Comparison of ENCODE assay signal across 1 cellular context in the genomic region with DNA sequence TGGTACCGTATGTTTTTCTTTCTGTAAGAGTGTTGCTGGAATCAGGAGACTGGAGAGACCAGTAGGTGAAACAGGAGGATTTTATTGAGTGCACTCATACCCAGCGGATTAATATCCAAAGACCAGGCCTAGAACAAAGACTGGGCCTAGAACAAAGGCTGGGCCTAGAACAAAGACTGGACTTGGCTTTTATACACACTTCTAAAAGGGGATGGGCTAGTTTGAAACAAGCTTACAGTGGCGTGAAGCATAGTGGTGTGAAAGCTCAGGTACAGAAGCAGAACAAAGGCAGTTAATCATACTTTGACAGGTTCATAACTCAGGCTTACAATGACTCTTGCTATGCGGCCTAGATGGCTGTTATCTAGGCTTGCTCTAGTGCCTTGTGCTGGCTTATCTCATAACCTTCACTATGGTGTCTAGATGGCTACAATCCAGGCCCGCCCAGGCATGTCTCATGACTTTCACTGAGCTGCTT.
TF ChIP-seq lines count a peak whose summit lies in the region.

No MANE protein-coding gene starts in this region.

TF ChIP-seq in K562, 482 proteins besides CTCF, POLR2A, EP300 and RAD21 (continued from another document and continues in another):
- TF ChIP-seq ZBTB2 (IDR thresholded peaks at IDR 0.05) (0 out of 2 replicates have a peak, but pooled peaks have one; percentile 45), ZNF133 (CRISPR knock-in tag; IDR thresholded peaks at IDR 0.05) (no peak), PHF8 (IDR thresholded peaks at IDR 0.05; ENCODE audit: borderline replicate concordance, low read length) (no peak), PKNOX1 (IDR thresholded peaks at IDR 0.05) (peak; percentile 95), MEF2D (tag; conservative IDR thresholded peaks at IDR 0.05; ENCODE audit: low read depth) (peak; percentile 71), DNMT1 (IDR thresholded peaks at IDR 0.05) (no peak), CTCFL (IDR thresholded peaks at IDR 0.05; ENCODE audit: borderline replicate concordance, insufficient read depth, low read depth, low read length, poor library complexity, severe bottlenecking) (no peak), ETS1 (conservative IDR thresholded peaks at IDR 0.05; ENCODE audit: control insufficient read depth, low read depth, low read length) (no peak), TSC22D4 (tag; IDR thresholded peaks at IDR 0.05) (no peak), MCM2 (IDR thresholded peaks at IDR 0.05; ENCODE audit: low read depth) (no peak), SMAD2 (IDR thresholded peaks at IDR 0.05; ENCODE audit: low read depth, low read length) (no peak), JUN (IDR thresholded peaks at IDR 0.05; ENCODE audit: borderline replicate concordance, low read depth, low read length) (peak; percentile 77; the same call in 1 of the 2 replicates), JUN (CRISPR knock-in tag; IDR thresholded peaks at IDR 0.05; ENCODE audit: borderline replicate concordance) (no peak), RCOR1 (IDR thresholded peaks at IDR 0.05; ENCODE audit: borderline replicate concordance in 1 of 2, low read depth in 2 of 2, low read length in 2 of 2) (peak in 1 of 2 experiments; percentile 39; a peak in 2 of 4 replicates), ASH1L (IDR thresholded peaks at IDR 0.05; ENCODE audit: borderline replicate concordance, low read depth, partially characterized antibody) (no peak), RBFOX2 (IDR thresholded peaks at IDR 0.05; ENCODE audit: low read depth, low read length) (no peak), TEAD1 (CRISPR knock-in tag; IDR thresholded peaks at IDR 0.05) (peak in 1 of 2 experiments; percentile 41; a peak in 1 of 4 replicates), STAG1 (CRISPR knock-in tag; IDR thresholded peaks at IDR 0.05; ENCODE audit: borderline replicate concordance) (no peak), ZFP36 (IDR thresholded peaks at IDR 0.05; ENCODE audit: low read depth, low read length, partially characterized antibody) (no peak), BRF1 (IDR thresholded peaks at IDR 0.05; ENCODE audit: borderline replicate concordance, extremely low read depth, insufficient read length) (no peak), ID3 (CRISPR knock-in tag; IDR thresholded peaks at IDR 0.05) (no peak), ID3 (tag; IDR thresholded peaks at IDR 0.05) (peak; percentile 93), KLF16 (IDR thresholded peaks at IDR 0.05) (peak; percentile 51; the same call in 1 of the 2 replicates), SAP30 (IDR thresholded peaks at IDR 0.05; ENCODE audit: borderline replicate concordance, insufficient read depth, low read depth, low read length, poor library complexity, severe bottlenecking) (no peak), GTF2A2 (tag; IDR thresholded peaks at IDR 0.05) (no peak), GTF2F1 (IDR thresholded peaks at IDR 0.05; ENCODE audit: low read depth, low read length) (no peak), GTF3C2 (IDR thresholded peaks at IDR 0.05; ENCODE audit: borderline replicate concordance, extremely low read depth, insufficient read length) (no peak), SP1 (CRISPR knock-in tag; IDR thresholded peaks at IDR 0.05) (peak; percentile 73), POU5F1 (IDR thresholded peaks at IDR 0.05; ENCODE audit: borderline replicate concordance, low read depth, low read length, partially characterized antibody) (no peak), MAFG (tag; conservative IDR thresholded peaks at IDR 0.05) (no peak), ADNP (tag; IDR thresholded peaks at IDR 0.05) (peak; percentile 81), TAF1 (IDR thresholded peaks at IDR 0.05; ENCODE audit: control insufficient read depth, extremely low read depth, insufficient read depth, low read length, severe bottlenecking) (no peak), ZNF639 (CRISPR knock-in tag; conservative IDR thresholded peaks at IDR 0.05 in 1 of 2, IDR thresholded peaks at IDR 0.05 in 1 of 2) (0 out of 4 replicates have a peak, but pooled peaks of 1 of the 2 experiments have one; percentile 39), NFIC (IDR thresholded peaks at IDR 0.05) (peak; percentile 91), ELK1 (CRISPR knock-in tag; IDR thresholded peaks at IDR 0.05) (no peak), ZNF197 (CRISPR knock-in tag; IDR thresholded peaks at IDR 0.05; ENCODE audit: low read depth) (peak; percentile 52; the same call in 1 of the 2 replicates), FOXJ3 (CRISPR knock-in tag; IDR thresholded peaks at IDR 0.05) (no peak), NELFE (IDR thresholded peaks at IDR 0.05; ENCODE audit: insufficient read depth, insufficient read length) (no peak)
- TF ChIP-seq, protein P1, sequence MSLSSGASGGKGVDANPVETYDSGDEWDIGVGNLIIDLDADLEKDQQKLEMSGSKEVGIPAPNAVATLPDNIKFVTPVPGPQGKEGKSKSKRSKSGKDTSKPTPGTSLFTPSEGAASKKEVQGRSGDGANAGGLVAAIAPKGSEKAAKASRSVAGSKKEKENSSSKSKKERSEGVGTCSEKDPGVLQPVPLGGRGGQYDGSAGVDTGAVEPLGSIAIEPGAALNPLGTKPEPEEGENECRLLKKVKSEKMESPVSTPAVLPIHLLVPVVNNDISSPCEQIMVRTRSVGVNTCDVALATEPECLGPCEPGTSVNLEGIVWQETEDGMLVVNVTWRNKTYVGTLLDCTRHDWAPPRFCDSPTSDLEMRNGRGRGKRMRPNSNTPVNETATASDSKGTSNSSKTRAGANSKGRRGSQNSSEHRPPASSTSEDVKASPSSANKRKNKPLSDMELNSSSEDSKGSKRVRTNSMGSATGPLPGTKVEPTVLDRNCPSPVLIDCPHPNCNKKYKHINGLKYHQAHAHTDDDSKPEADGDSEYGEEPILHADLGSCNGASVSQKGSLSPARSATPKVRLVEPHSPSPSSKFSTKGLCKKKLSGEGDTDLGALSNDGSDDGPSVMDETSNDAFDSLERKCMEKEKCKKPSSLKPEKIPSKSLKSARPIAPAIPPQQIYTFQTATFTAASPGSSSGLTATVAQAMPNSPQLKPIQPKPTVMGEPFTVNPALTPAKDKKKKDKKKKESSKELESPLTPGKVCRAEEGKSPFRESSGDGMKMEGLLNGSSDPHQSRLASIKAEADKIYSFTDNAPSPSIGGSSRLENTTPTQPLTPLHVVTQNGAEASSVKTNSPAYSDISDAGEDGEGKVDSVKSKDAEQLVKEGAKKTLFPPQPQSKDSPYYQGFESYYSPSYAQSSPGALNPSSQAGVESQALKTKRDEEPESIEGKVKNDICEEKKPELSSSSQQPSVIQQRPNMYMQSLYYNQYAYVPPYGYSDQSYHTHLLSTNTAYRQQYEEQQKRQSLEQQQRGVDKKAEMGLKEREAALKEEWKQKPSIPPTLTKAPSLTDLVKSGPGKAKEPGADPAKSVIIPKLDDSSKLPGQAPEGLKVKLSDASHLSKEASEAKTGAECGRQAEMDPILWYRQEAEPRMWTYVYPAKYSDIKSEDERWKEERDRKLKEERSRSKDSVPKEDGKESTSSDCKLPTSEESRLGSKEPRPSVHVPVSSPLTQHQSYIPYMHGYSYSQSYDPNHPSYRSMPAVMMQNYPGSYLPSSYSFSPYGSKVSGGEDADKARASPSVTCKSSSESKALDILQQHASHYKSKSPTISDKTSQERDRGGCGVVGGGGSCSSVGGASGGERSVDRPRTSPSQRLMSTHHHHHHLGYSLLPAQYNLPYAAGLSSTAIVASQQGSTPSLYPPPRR (CRISPR knock-in tag; IDR thresholded peaks at IDR 0.05; ENCODE audit: borderline replicate concordance), result 0 out of 2 replicates have a peak, but pooled peaks have one; percentile 83
